9 cellular contexts compared by ENCODE assay signal in the genomic region with DNA sequence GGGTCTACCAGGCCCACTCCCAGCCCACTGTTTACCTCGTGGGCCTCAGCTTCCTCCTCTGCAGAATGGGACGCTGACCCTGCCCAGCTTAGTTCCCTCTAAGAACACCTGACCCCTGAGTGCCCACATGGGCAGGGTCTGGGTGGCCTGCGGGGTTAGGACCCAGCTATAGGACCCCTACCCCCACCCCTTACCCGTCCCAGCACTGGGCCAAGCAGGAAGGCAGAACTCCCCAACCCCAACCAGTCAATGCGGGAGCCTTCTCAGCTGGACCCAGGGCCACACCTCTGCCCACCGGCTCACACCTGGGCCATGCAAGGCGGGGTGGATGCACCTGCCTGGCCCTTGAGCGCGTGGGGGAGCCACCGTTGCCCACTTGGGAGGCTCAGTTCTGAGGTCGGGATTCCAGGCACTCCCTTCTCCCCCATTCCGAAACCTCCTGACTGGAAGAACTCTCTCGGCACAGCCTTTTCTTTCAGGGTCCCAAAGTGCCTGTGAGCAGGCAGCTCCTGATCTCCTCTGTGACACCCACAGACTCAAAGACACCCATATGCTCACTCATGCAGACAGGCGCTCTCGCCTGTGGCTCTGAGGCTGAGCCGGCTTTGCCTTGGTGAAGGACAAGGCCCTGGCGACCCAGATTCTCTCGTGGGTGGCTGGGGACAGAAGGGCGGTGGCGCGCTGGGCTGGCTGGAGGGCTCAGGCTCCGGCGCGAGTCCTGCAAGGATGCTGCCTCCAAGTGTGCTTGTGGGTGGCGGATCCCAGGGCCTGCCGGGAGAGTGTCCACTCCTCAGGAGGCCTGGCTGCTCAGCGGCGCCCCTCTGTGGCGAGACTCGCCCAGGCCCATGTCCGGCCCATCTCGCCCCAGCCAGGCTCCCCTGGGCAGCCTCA. TPM values are rescaled to one million over a fixed set of nuclear protein-coding genes. Genes with fewer than 3 reads are reported as not detected.
DNase-seq lines count a peak whose midpoint lies in the region; ATAC-seq, FAIRE-seq and TF ChIP-seq lines count a peak whose summit lies in the region.
"Had no signal": no experiment of that assay in that cellular context is flagged by ENCODE, and none has a peak within 500 bp of the region (broad histone marks: within the 10 kb centered on the region; RNA-seq: fewer than 3 reads in every experiment).

No MANE protein-coding gene starts in this region.

- H2AFZ ChIP-seq in keratinocyte (ENCODE audit: control insufficient read depth, low read length) = no peak overlapping the region

- H3K4me1 Mint-ChIP-seq in activated naive CD8-positive, alpha-beta T cell treated with anti-CD3 and anti-CD28 coated beads, Interleukin-2, amount 50 U/mL, for 24 hours = peaks cover 7% of the 10 kb centered on the region

- POLR2A ChIA-PET in A549 (lab: Yijun Ruan, JAX) = no interaction called here

- peak; percentile 10 to 56 for DNase-seq in A549 (ENCODE audit: low read depth in 1 of 2, low spot score in 1 of 2)
- DNase-seq in activated naive CD8-positive, alpha-beta T cell treated with anti-CD3 and anti-CD28 coated beads, Interleukin-2, amount 50 U/mL, for 24 hours = no peak
- DNase-seq in keratinocyte (ENCODE audit: low read depth, low spot score) = no peak
- no peak for DNase-seq in anterior cingulate cortex (lab: John Stamatoyannopoulos, UW)
- no peak for DNase-seq in NCI-H2227 treated with DMSO at 0.1 percent for 48 hours (lab: John Stamatoyannopoulos, UW)
- DNase-seq in NCI-H2029 treated with DMSO at 0.1 percent for 48 hours (lab: John Stamatoyannopoulos, UW) = no peak
- no peak for DNase-seq in hypothalamus (lab: John Stamatoyannopoulos, UW)

- H3K4me2 ChIP-seq in A549 (no peak overlapping the region), keratinocyte (ENCODE audit: control insufficient read depth, extremely low read depth, insufficient read depth, low read depth, low read length) (no peak overlapping the region)

- no peak overlapping the region for H3K4me3 Mint-ChIP-seq in activated naive CD8-positive, alpha-beta T cell treated with anti-CD3 and anti-CD28 coated beads, Interleukin-2, amount 50 U/mL, for 24 hours

- H3K9me1 ChIP-seq in keratinocyte (ENCODE audit: control insufficient read depth, extremely low read depth, insufficient read depth, low read length) = no peaks in the 10 kb centered on the region

- H4K20me1 ChIP-seq in keratinocyte (ENCODE audit: control insufficient read depth, extremely low read depth, insufficient read depth, low read length) = no peaks in the 10 kb centered on the region

- FAIRE-seq in A549 (lab: Jason Lieb, UNC) (no peak), keratinocyte (lab: Jason Lieb, UNC) (no peak)
- FAIRE-seq: G401.6 had no signal

- TF ChIP-seq POLR2A in A549 (IDR thresholded peaks at IDR 0.05; ENCODE audit: low read length) = no peak

- H3K9me3 Mint-ChIP-seq in activated naive CD8-positive, alpha-beta T cell treated with anti-CD3 and anti-CD28 coated beads, Interleukin-2, amount 50 U/mL, for 24 hours = no peaks in the 10 kb centered on the region

- H3K9me3 ChIP-seq in A549 (no peaks in the 10 kb centered on the region), keratinocyte (ENCODE audit: control insufficient read depth, low read depth, low read length) (no peaks in the 10 kb centered on the region)

- peak; percentile 93 to 98 for ATAC-seq in A549
- ATAC-seq in activated naive CD8-positive, alpha-beta T cell treated with anti-CD3 and anti-CD28 coated beads, Interleukin-2, amount 50 U/mL, for 24 hours = peak; percentile 35

- H3K36me3 ChIP-seq in keratinocyte (ENCODE audit: control insufficient read depth in 2 of 2, extremely low read depth in 1 of 2, insufficient read depth in 2 of 2, low read length in 2 of 2) = no peaks in the 10 kb centered on the region

- dilution Hi-C loops in keratinocyte (cut with MboI; ENCODE audit: extremely low pct_ligation_motif_present, low sequenced_read_pairs) = no loop called here

- H3K27me3 ChIP-seq in keratinocyte (ENCODE audit: control insufficient read depth, extremely low read depth, insufficient read depth, low read length) = peaks cover 34% of the 10 kb centered on the region

- no peaks in the 10 kb centered on the region for H3K36me3 Mint-ChIP-seq in activated naive CD8-positive, alpha-beta T cell treated with anti-CD3 and anti-CD28 coated beads, Interleukin-2, amount 50 U/mL, for 24 hours (ENCODE audit: low read depth)

- no peak for TF ChIP-seq EP300 in A549 (IDR thresholded peaks at IDR 0.05)

- no peaks in the 10 kb centered on the region for H3K4me1 ChIP-seq in A549
- no peaks in the 10 kb centered on the region for H3K4me1 ChIP-seq in keratinocyte (ENCODE audit: control insufficient read depth, extremely low read depth, insufficient read depth, low read length)

- 93% methylated on average over 11 of the region's 32 CpGs for WGBS in A549 (ENCODE audit: missing lambda C conversion rate)

- H3K27ac ChIP-seq in A549 = no peak overlapping the region
- no peak overlapping the region for H3K27ac ChIP-seq in keratinocyte (ENCODE audit: control insufficient read depth, insufficient read depth, low read length)

- no peak overlapping the region for H3K9ac ChIP-seq in keratinocyte (ENCODE audit: control insufficient read depth, extremely low read depth, insufficient read depth, low read length)

- no peak overlapping the region for H3K27ac Mint-ChIP-seq in activated naive CD8-positive, alpha-beta T cell treated with anti-CD3 and anti-CD28 coated beads, Interleukin-2, amount 50 U/mL, for 24 hours

- peaks cover 39% of the 10 kb centered on the region for H3K27me3 Mint-ChIP-seq in activated naive CD8-positive, alpha-beta T cell treated with anti-CD3 and anti-CD28 coated beads, Interleukin-2, amount 50 U/mL, for 24 hours

- no peaks in the 10 kb centered on the region for H3K79me2 ChIP-seq in keratinocyte (ENCODE audit: control insufficient read depth, insufficient read depth, low read length)

- H3K4me3 ChIP-seq in A549 = no peak overlapping the region
- H3K4me3 ChIP-seq in keratinocyte (ENCODE audit: control insufficient read depth in 2 of 3, extremely low read depth in 1 of 3, insufficient read depth in 2 of 3, low read depth in 1 of 3, low read length in 3 of 3) = no peak overlapping the region

- TF ChIP-seq CTCF in A549 (IDR thresholded peaks at IDR 0.05) = peak; percentile 13; the same call in 1 of the 3 replicates
- TF ChIP-seq CTCF in GM12873 (IDR thresholded peaks at IDR 0.05; ENCODE audit: insufficient read depth, low read depth, low read length, missing control alignments) = peak; percentile 45
- TF ChIP-seq CTCF in keratinocyte (optimal IDR thresholded peaks at IDR 0.05 in 1 of 3, IDR thresholded peaks at IDR 0.05 in 1 of 3, conservative IDR thresholded peaks at IDR 0.05 in 1 of 3; ENCODE audit: extremely low read depth in 1 of 3, insufficient read depth in 2 of 3, low read length in 3 of 3) = peak; percentile 12 to 56 (median 40)

- CTCF ChIA-PET in A549 (lab: Yijun Ruan, JAX) = interaction anchor here (0.6 to 1.3 kb wide), 4 partner anchors 17 to 462 kb away, joined by 3 to 6 read pairs (median 4); no protein-coding TSS in a partner anchor

- no peak for TF ChIP-seq RAD21 in A549 (conservative IDR thresholded peaks at IDR 0.05 in 1 of 2, IDR thresholded peaks at IDR 0.05 in 1 of 2)

TF ChIP-seq in A549, 52 proteins besides CTCF, POLR2A, EP300 and RAD21 (continues in another document):
- TF ChIP-seq, protein P1, sequence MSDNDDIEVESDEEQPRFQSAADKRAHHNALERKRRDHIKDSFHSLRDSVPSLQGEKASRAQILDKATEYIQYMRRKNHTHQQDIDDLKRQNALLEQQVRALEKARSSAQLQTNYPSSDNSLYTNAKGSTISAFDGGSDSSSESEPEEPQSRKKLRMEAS (IDR thresholded peaks at IDR 0.05) = no peak
- TF ChIP-seq NFE2L2 (conservative IDR thresholded peaks at IDR 0.05; ENCODE audit: low read length) = no peak
- no peak for TF ChIP-seq JUN (IDR thresholded peaks at IDR 0.05)
- no peak for TF ChIP-seq RNF2 (IDR thresholded peaks at IDR 0.05; ENCODE audit: borderline replicate concordance, low read depth)
- TF ChIP-seq, protein P2, sequence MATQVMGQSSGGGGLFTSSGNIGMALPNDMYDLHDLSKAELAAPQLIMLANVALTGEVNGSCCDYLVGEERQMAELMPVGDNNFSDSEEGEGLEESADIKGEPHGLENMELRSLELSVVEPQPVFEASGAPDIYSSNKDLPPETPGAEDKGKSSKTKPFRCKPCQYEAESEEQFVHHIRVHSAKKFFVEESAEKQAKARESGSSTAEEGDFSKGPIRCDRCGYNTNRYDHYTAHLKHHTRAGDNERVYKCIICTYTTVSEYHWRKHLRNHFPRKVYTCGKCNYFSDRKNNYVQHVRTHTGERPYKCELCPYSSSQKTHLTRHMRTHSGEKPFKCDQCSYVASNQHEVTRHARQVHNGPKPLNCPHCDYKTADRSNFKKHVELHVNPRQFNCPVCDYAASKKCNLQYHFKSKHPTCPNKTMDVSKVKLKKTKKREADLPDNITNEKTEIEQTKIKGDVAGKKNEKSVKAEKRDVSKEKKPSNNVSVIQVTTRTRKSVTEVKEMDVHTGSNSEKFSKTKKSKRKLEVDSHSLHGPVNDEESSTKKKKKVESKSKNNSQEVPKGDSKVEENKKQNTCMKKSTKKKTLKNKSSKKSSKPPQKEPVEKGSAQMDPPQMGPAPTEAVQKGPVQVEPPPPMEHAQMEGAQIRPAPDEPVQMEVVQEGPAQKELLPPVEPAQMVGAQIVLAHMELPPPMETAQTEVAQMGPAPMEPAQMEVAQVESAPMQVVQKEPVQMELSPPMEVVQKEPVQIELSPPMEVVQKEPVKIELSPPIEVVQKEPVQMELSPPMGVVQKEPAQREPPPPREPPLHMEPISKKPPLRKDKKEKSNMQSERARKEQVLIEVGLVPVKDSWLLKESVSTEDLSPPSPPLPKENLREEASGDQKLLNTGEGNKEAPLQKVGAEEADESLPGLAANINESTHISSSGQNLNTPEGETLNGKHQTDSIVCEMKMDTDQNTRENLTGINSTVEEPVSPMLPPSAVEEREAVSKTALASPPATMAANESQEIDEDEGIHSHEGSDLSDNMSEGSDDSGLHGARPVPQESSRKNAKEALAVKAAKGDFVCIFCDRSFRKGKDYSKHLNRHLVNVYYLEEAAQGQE (IDR thresholded peaks at IDR 0.05) = no peak

RNA-seq across cellular contexts. Expression of a gene that starts 27.9 kb away (rescaled TPM):
- 65.8 and 70.4 TPM in 2 replicates for polyA plus RNA-seq in A549 (2011; rRNA removed)
- polyA plus RNA-seq in A549 (2012; cell fraction: cytosol; rRNA removed) = 13.5 and 17.6 TPM in 2 replicates
- polyA plus RNA-seq in A549 (2012; cell fraction: nucleus; rRNA removed) = 22.0 and 25.8 TPM in 2 replicates
- polyA plus RNA-seq in A549 (2017; fragmentation: RNase III; extraction: RNeasy Plus Mini Kit Qiagen cat#74134 plus additional on column Dnase treatment) = 25.8 to 26.9 TPM (median 26.8 TPM) in 3 replicates
- polyA minus RNA-seq in A549 (2011; rRNA and poly(A)+ RNA removed) = 72.5 and 83.8 TPM in 2 replicates
- polyA plus RNA-seq in keratinocyte = 28.3 to 58.4 TPM (median 44.0 TPM) in 3 replicates
- 8.2 TPM for polyA plus RNA-seq in keratinocyte (2011; ENCODE audit: low read depth)
- 21.8 and 36.9 TPM in 2 replicates for polyA plus RNA-seq in keratinocyte (2011; cell fraction: cytosol; rRNA removed)
- polyA plus RNA-seq in keratinocyte (2011; cell fraction: nucleus; rRNA removed) = 61.4 and 68.4 TPM in 2 replicates
- 6.4 and 37.9 TPM in 2 replicates for polyA plus RNA-seq in keratinocyte (2012; ENCODE audit: low replicate concordance)
- 27.4 to 76.3 TPM (median 54.7 TPM) in 3 replicates for polyA minus RNA-seq in keratinocyte
- polyA minus RNA-seq in keratinocyte (2011; cell fraction: cytosol; rRNA and poly(A)+ RNA removed) = 27.2 TPM
- polyA minus RNA-seq in keratinocyte (2011; cell fraction: nucleus; rRNA and poly(A)+ RNA removed) = 56.9 and 84.5 TPM in 2 replicates

Comparison
In these comparisons a context has a peak if more than half of its experiments do, and no peak if none do; other contexts are left out.
1. DNase-seq: peak in A549 (2 of 2); none in activated naive CD8-positive, alpha-beta T cell treated with anti-CD3 and anti-CD28 coated beads, Interleukin-2, amount 50 U/mL, for 24 hours (single experiment), keratinocyte (single experiment), anterior cingulate cortex (0 of 58), NCI-H2227 treated with DMSO at 0.1 percent for 48 hours (single experiment), NCI-H2029 treated with DMSO at 0.1 percent for 48 hours (single experiment) and hypothalamus (0 of 51).
2. Peak in every context shown above with its lines, with median percentiles within 50 percentile points of each other: CTCF ChIP-seq.